In genomic region chr6:142843344-142843743, GRCh38 we compare ENCODE assay signal across 10 cellular contexts.
DNase-seq lines count a peak whose midpoint lies in the region; ATAC-seq and TF ChIP-seq lines count a peak whose summit lies in the region.
"Had no signal": no experiment of that assay in that cellular context is flagged by ENCODE, and none has a peak within 500 bp of the region (broad histone marks: within the 10 kb centered on the region; RNA-seq: fewer than 3 reads in every experiment).

No MANE protein-coding gene starts in this region.

- peak overlapping the region; percentile 80 for H3K4me2 ChIP-seq in GM23248 (ENCODE audit: unreplicated experiment)

- no peaks in the 10 kb centered on the region for H4K20me1 ChIP-seq in GM23248 (ENCODE audit: insufficient read depth)

- intact Hi-C loops in spleen (cut with DNase I; ENCODE audit: low total_unique reads): no loop called here

- TF ChIP-seq CTCF in spleen (IDR thresholded peaks at IDR 0.05 in 8 of 11, conservative IDR thresholded peaks at IDR 0.05 in 3 of 11): no peak
- no peak for TF ChIP-seq CTCF in BE2C (IDR thresholded peaks at IDR 0.05; ENCODE audit: low read depth, low read length)

- H3K9ac ChIP-seq in GM23248 (peak overlapping the region; percentile 70), endocrine pancreas (ENCODE audit: control insufficient read depth, insufficient read depth, low read length) (no peak overlapping the region)

- peaks cover 87% of the 10 kb centered on the region for H3F3A ChIP-seq in GM23248 (ENCODE audit: insufficient read depth)

- H3K4me1 ChIP-seq in GM23248 (ENCODE audit: insufficient read depth) (peaks cover 77% of the 10 kb centered on the region), endocrine pancreas (ENCODE audit: control insufficient read depth, insufficient read depth, low read length) (peaks cover 59% of the 10 kb centered on the region), spleen (peaks cover 50 to 94% (median 84%) of the 10 kb centered on the region in 6 donors), BE2C (peaks cover 11% of the 10 kb centered on the region)

- H3K27me3 ChIP-seq in GM23248 (replicated peaks; ENCODE audit: insufficient read depth) (no peaks in the 10 kb centered on the region), endocrine pancreas (ENCODE audit: control insufficient read depth, insufficient read depth, low read length) (no peaks in the 10 kb centered on the region), spleen (replicated peaks in 1 of 7) (no peaks in the 10 kb centered on the region), BE2C (no peaks in the 10 kb centered on the region)

- H3K9me2 ChIP-seq in GM23248 (ENCODE audit: insufficient read depth): no peaks in the 10 kb centered on the region

- peaks cover 92% of the 10 kb centered on the region for H3K79me2 ChIP-seq in GM23248 (ENCODE audit: insufficient read depth)

- H3K27ac ChIP-seq in GM23248: peak overlapping the region; percentile 93
- peak overlapping the region; percentile 76 to 90 (median 84) for H3K27ac ChIP-seq in spleen

- H3K36me3 ChIP-seq in GM23248 (ENCODE audit: low read depth) (no peaks in the 10 kb centered on the region), endocrine pancreas (ENCODE audit: control insufficient read depth, insufficient read depth, low read length) (no peaks in the 10 kb centered on the region), spleen (no peaks in the 10 kb centered on the region), BE2C (no peaks in the 10 kb centered on the region)

- H2AFZ ChIP-seq in GM23248: no peak overlapping the region

- peak overlapping the region; percentile 60; the same call in 1 of the 2 replicates for H3K4me3 ChIP-seq in GM23248
- peak overlapping the region; percentile 66 for H3K4me3 ChIP-seq in endocrine pancreas (ENCODE audit: control insufficient read depth, insufficient read depth, low read length)
- H3K4me3 ChIP-seq in spleen: peak overlapping the region in 3 of 8 donors; percentile 18 to 57 (median 26)
- H3K4me3 ChIP-seq in BE2C (ENCODE audit: low read depth, low read length): no peak overlapping the region

- ATAC-seq in GM21825 (IDR thresholded peaks at IDR 0.05; ENCODE audit: unreplicated experiment): no peak
- ATAC-seq: esophagus mucosa had no signal

- no peak for TF ChIP-seq POLR2A in spleen (IDR thresholded peaks at IDR 0.05)

- DNase-seq in GM23248 (no peak), OCI-M1 (lab: John Stamatoyannopoulos, UW) (peak; percentile 22), spleen (no peak), BE2C (no peak)
- no peak for DNase-seq in activated effector memory CD4-positive, alpha-beta T cell treated with anti-CD3 and anti-CD28 coated beads, Interleukin-2, amount 50 U/mL, for 16 hours
- DNase-seq: activated effector memory CD4-positive, alpha-beta T cell treated with Interleukin-2 at 50 U/mL for 16 hours; NCI-H1105 had no signal

- WGBS in GM23248 (ENCODE audit: low coverage in 1 of 2, low lambda C conversion rate in 2 of 2, missing lambda C conversion rate in 2 of 2), 2 experiments: 98 to 99% methylated on average over 4 of the region's 4 CpGs
- 38 to 48% (median 43%) methylated on average over 4 of the region's 4 CpGs for WGBS in spleen, 5 donors

- no peaks in the 10 kb centered on the region for H3K9me3 ChIP-seq in GM23248 (ENCODE audit: low read depth)
- H3K9me3 ChIP-seq in endocrine pancreas (ENCODE audit: control insufficient read depth, low read length): no peaks in the 10 kb centered on the region
- no peaks in the 10 kb centered on the region for H3K9me3 ChIP-seq in spleen
- no peaks in the 10 kb centered on the region for H3K9me3 ChIP-seq in BE2C

- in situ Hi-C loops in GM23248 (cut with MboI): no loop called here
